ENCODE assay signal across 8 cellular contexts in genomic region chr14:77459072-77459723, GRCh38. TPM values are rescaled to one million over a fixed set of nuclear protein-coding genes. Genes with fewer than 3 reads are reported as not detected.
DNase-seq lines count a peak whose midpoint lies in the region; ATAC-seq and TF ChIP-seq lines count a peak whose summit lies in the region.

No MANE protein-coding gene starts in this region.

- peaks cover 8% of the 10 kb centered on the region; the same call in 1 of the 2 replicates for H3F3A ChIP-seq in MM.1S (ENCODE audit: insufficient read depth, low read length)

- H2AFZ ChIP-seq in MM.1S (ENCODE audit: low read length): no peak overlapping the region

- DNase-seq in MM.1S (peak; percentile 29), astrocyte of the hippocampus (ENCODE audit: low read depth, low spot score) (peak; percentile 84), iPS-NIHi11 (ENCODE audit: low spot score) (peak; percentile 65), mesenteric fat pad (ENCODE audit: low spot score) (no peak)

- H3K4me3 ChIP-seq in MM.1S (ENCODE audit: low read length) (peak overlapping the region; percentile 88), skin epidermis (peak overlapping the region; percentile 84 to 99 (median 94))

- peak overlapping the region; percentile 94; the same call in 1 of the 2 replicates for H3K9ac ChIP-seq in ES-I3 (ENCODE audit: low read depth, low read length)
- H3K9ac ChIP-seq in MM.1S (ENCODE audit: low read length): peak overlapping the region; percentile 77; the same call in 1 of the 2 replicates

- no peaks in the 10 kb centered on the region for H3K9me2 ChIP-seq in MM.1S (replicated peaks; ENCODE audit: insufficient read depth, low read length)

- H3K27me3 ChIP-seq in MM.1S (replicated peaks; ENCODE audit: insufficient read depth, low read length): no peaks in the 10 kb centered on the region

- H3K9me3 Mint-ChIP-seq in T-helper 1 cell treated with Interleukin-12 subunit alpha and Interleukin-12 subunit beta and Interleukin-4 antibody, amounts not matched to agents 30 μg/mL and 1 μg/mL, for 36 hours: no peaks in the 10 kb centered on the region

- ATAC-seq in GM21786 (IDR thresholded peaks at IDR 0.05; ENCODE audit: unreplicated experiment): no peak

- H3K9me3 ChIP-seq in ES-I3 (ENCODE audit: control insufficient read depth, insufficient read depth, low read length) (no peaks in the 10 kb centered on the region), MM.1S (replicated peaks; ENCODE audit: insufficient read depth, low read length) (no peaks in the 10 kb centered on the region)

- peak overlapping the region; percentile 86 for H3K4me2 ChIP-seq in MM.1S (ENCODE audit: low read depth, low read length)

- H3K36me3 ChIP-seq in ES-I3 (ENCODE audit: insufficient read depth, low read length) (peaks cover 18% of the 10 kb centered on the region), MM.1S (replicated peaks; ENCODE audit: insufficient read depth, low read length) (0 out of 2 replicates have a peak, but pooled peaks cover 7% of the 10 kb centered on the region)

- H3K27ac ChIP-seq in MM.1S (ENCODE audit: low read length): no peak overlapping the region; the same call in 1 of the 2 replicates
- peak overlapping the region in 4 of 21 experiments; percentile 91 to 98 (median 95) for H3K27ac ChIP-seq in skin epidermis

- TF ChIP-seq CTCF in MM.1S (IDR thresholded peaks at IDR 0.05; ENCODE audit: low read length): peak; percentile 44

- peaks cover 38% of the 10 kb centered on the region for H3K36me3 Mint-ChIP-seq in T-helper 1 cell treated with Interleukin-12 subunit alpha and Interleukin-12 subunit beta and Interleukin-4 antibody, amounts not matched to agents 30 μg/mL and 1 μg/mL, for 36 hours (ENCODE audit: low read depth)

- no peaks in the 10 kb centered on the region for H4K20me1 ChIP-seq in MM.1S (ENCODE audit: insufficient read depth, low read length)

- peaks cover 46% of the 10 kb centered on the region for H3K79me2 ChIP-seq in MM.1S (ENCODE audit: low read length)

- H3K27me3 Mint-ChIP-seq in T-helper 1 cell treated with Interleukin-12 subunit alpha and Interleukin-12 subunit beta and Interleukin-4 antibody, amounts not matched to agents 30 μg/mL and 1 μg/mL, for 36 hours (ENCODE audit: low read depth): no peaks in the 10 kb centered on the region

- peaks cover 34% of the 10 kb centered on the region for H3K4me1 Mint-ChIP-seq in T-helper 1 cell treated with Interleukin-12 subunit alpha and Interleukin-12 subunit beta and Interleukin-4 antibody, amounts not matched to agents 30 μg/mL and 1 μg/mL, for 36 hours (ENCODE audit: low read depth)

- H3K27ac Mint-ChIP-seq in T-helper 1 cell treated with Interleukin-12 subunit alpha and Interleukin-12 subunit beta and Interleukin-4 antibody, amounts not matched to agents 30 μg/mL and 1 μg/mL, for 36 hours: peak overlapping the region; percentile 99

- peak overlapping the region; percentile 100 for H3K4me3 Mint-ChIP-seq in T-helper 1 cell treated with Interleukin-12 subunit alpha and Interleukin-12 subunit beta and Interleukin-4 antibody, amounts not matched to agents 30 μg/mL and 1 μg/mL, for 36 hours

- H3K4me1 ChIP-seq in ES-I3 (ENCODE audit: insufficient read depth, low read length) (no peaks in the 10 kb centered on the region), MM.1S (ENCODE audit: low read length) (peaks cover 9% of the 10 kb centered on the region)

RNA-seq across cellular contexts. Expression of gene AHSA1, which starts 1.3 kb away (rescaled TPM):
- total RNA-seq in mesenteric fat pad: 120 TPM

RNA-seq across cellular contexts. Expression of gene VIPAS39, which starts 1.8 kb away (rescaled TPM):
- total RNA-seq in mesenteric fat pad: 13.8 TPM

RNA-seq across cellular contexts. Expression of gene NOXRED1, which starts 35.9 kb away (rescaled TPM):
- 0.29 TPM for total RNA-seq in mesenteric fat pad

RNA-seq across cellular contexts. Expression of gene ISM2, which starts 39.4 kb away (rescaled TPM):
- total RNA-seq in mesenteric fat pad: not detected
